Comparison of ENCODE assay signal across 1 cellular context in genomic region chr2:153538102-153538501, GRCh38. TPM values are rescaled to one million over a fixed set of nuclear protein-coding genes. Genes with fewer than 3 reads are reported as not detected.
"Had no signal": no experiment of that assay in that cellular context is flagged by ENCODE, and none has a peak within 500 bp of the region (broad histone marks: within the 10 kb centered on the region; RNA-seq: fewer than 3 reads in every experiment).

No MANE protein-coding gene starts in this region.

RNA-seq across cellular contexts. Expression of gene RPRM, which starts 59.5 kb away (rescaled TPM):
- total RNA-seq: GM12878 had no signal
